Comparison of ENCODE assay signal across 2 cellular contexts in genomic region chrX:133549319-133549933, GRCh38.
A peak's percentile ranks its signal among the peaks of the same experiment; 100 is the strongest.
TF ChIP-seq lines count a peak whose summit lies in the region.

No MANE protein-coding gene starts in this region.

TF ChIP-seq in HepG2, 621 proteins besides CTCF, POLR2A, EP300 and RAD21:
- no peak for TF ChIP-seq KDM5A (IDR thresholded peaks at IDR 0.05; ENCODE audit: borderline replicate concordance, low read length)
- TF ChIP-seq RBM22 (optimal IDR thresholded peaks at IDR 0.05; ENCODE audit: low read length) = peak; percentile 97

TF ChIP-seq in HEK293, 187 proteins besides CTCF, POLR2A, EP300 and RAD21 (continued from another document):
- TF ChIP-seq ZNF596 (tag by site-specific recombination; IDR thresholded peaks at IDR 0.05) (peak; percentile 58), ZNF266 (tag by site-specific recombination; IDR thresholded peaks at IDR 0.05; ENCODE audit: low read depth) (no peak), ZNF366 (tag by site-specific recombination; conservative IDR thresholded peaks at IDR 0.05) (peak; percentile 64), ZNF132 (tag by site-specific recombination; IDR thresholded peaks at IDR 0.05; ENCODE audit: borderline replicate concordance) (no peak), ZNF248 (tag by site-specific recombination; IDR thresholded peaks at IDR 0.05) (no peak), ZNF223 (tag by site-specific recombination; IDR thresholded peaks at IDR 0.05) (no peak), ZNF707 (tag by site-specific recombination; IDR thresholded peaks at IDR 0.05) (no peak), ZBTB11 (tag by site-specific recombination; conservative IDR thresholded peaks at IDR 0.05; ENCODE audit: low read depth) (0 out of 2 replicates have a peak, but pooled peaks have one; percentile 16)
